1 cellular context compared by ENCODE assay signal in the genomic region with DNA sequence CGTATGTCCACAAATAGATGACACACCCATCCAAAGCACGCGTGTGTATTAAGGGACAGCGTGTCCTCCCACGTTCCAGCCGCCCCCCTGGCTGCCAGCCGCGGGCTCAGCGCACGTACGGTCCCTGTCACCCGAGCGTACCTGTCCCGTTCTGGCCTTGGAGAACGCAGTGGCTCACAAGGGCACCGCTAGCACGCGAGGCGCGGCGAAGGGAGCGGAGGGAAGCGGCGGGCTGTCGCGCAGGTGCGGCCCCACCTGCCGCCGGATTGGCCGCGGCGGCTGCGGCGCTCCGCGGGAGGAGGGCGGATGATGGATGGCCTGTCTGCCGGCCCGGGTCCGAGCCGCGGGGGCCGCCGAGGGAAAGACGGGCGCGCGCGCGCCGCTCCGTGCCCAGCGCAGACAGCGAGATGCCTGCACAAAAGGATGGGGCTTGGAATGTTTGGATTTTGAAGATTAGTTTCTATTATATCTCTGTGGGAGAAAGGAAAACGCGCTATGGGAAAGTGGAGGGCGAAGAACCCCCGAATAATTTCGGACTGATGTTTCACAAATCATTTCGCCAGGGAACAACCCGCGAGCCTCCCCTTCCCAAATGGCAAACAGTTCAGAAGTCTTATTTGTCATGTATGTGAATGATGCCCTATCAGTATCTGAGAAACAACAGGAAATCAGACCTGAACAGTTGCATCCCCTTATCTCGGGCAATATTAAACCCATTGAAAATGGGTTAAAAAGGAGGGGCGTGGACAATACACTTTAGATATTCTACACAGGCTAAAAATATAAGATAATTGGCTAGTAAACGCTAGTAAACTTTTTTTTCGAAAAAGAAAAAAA.
TF ChIP-seq lines count a peak whose summit lies in the region.

No MANE protein-coding gene starts in this region.

TF ChIP-seq in GM23338, 12 proteins besides CTCF, POLR2A, EP300 and RAD21 (continued from another document):
- TF ChIP-seq, protein P1, sequence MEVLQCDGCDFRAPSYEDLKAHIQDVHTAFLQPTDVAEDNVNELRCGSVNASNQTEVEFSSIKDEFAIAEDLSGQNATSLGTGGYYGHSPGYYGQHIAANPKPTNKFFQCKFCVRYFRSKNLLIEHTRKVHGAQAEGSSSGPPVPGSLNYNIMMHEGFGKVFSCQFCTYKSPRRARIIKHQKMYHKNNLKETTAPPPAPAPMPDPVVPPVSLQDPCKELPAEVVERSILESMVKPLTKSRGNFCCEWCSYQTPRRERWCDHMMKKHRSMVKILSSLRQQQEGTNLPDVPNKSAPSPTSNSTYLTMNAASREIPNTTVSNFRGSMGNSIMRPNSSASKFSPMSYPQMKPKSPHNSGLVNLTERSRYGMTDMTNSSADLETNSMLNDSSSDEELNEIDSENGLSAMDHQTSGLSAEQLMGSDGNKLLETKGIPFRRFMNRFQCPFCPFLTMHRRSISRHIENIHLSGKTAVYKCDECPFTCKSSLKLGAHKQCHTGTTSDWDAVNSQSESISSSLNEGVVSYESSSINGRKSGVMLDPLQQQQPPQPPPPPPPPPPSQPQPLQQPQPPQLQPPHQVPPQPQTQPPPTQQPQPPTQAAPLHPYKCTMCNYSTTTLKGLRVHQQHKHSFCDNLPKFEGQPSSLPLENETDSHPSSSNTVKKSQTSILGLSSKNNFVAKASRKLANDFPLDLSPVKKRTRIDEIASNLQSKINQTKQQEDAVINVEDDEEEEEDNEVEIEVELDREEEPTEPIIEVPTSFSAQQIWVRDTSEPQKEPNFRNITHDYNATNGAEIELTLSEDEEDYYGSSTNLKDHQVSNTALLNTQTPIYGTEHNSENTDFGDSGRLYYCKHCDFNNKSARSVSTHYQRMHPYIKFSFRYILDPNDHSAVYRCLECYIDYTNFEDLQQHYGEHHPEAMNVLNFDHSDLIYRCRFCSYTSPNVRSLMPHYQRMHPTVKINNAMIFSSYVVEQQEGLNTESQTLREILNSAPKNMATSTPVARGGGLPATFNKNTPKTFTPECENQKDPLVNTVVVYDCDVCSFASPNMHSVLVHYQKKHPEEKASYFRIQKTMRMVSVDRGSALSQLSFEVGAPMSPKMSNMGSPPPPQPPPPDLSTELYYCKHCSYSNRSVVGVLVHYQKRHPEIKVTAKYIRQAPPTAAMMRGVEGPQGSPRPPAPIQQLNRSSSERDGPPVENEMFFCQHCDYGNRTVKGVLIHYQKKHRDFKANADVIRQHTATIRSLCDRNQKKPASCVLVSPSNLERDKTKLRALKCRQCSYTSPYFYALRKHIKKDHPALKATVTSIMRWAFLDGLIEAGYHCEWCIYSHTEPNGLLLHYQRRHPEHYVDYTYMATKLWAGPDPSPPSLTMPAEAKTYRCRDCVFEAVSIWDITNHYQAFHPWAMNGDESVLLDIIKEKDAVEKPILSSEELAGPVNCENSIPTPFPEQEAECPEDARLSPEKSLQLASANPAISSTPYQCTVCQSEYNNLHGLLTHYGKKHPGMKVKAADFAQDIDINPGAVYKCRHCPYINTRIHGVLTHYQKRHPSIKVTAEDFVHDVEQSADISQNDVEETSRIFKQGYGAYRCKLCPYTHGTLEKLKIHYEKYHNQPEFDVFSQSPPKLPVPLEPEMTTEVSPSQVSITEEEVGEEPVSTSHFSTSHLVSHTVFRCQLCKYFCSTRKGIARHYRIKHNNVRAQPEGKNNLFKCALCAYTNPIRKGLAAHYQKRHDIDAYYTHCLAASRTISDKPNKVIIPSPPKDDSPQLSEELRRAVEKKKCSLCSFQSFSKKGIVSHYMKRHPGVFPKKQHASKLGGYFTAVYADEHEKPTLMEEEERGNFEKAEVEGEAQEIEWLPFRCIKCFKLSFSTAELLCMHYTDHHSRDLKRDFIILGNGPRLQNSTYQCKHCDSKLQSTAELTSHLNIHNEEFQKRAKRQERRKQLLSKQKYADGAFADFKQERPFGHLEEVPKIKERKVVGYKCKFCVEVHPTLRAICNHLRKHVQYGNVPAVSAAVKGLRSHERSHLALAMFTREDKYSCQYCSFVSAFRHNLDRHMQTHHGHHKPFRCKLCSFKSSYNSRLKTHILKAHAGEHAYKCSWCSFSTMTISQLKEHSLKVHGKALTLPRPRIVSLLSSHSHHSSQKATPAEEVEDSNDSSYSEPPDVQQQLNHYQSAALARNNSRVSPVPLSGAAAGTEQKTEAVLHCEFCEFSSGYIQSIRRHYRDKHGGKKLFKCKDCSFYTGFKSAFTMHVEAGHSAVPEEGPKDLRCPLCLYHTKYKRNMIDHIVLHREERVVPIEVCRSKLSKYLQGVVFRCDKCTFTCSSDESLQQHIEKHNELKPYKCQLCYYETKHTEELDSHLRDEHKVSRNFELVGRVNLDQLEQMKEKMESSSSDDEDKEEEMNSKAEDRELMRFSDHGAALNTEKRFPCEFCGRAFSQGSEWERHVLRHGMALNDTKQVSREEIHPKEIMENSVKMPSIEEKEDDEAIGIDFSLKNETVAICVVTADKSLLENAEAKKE (CRISPR knock-in tag; IDR thresholded peaks at IDR 0.05), result no peak
- TF ChIP-seq CREB1 (CRISPR knock-in tag; IDR thresholded peaks at IDR 0.05; ENCODE audit: low read depth) (no peak), ZNF114 (CRISPR knock-in tag; IDR thresholded peaks at IDR 0.05) (no peak)
- TF ChIP-seq, protein P2, sequence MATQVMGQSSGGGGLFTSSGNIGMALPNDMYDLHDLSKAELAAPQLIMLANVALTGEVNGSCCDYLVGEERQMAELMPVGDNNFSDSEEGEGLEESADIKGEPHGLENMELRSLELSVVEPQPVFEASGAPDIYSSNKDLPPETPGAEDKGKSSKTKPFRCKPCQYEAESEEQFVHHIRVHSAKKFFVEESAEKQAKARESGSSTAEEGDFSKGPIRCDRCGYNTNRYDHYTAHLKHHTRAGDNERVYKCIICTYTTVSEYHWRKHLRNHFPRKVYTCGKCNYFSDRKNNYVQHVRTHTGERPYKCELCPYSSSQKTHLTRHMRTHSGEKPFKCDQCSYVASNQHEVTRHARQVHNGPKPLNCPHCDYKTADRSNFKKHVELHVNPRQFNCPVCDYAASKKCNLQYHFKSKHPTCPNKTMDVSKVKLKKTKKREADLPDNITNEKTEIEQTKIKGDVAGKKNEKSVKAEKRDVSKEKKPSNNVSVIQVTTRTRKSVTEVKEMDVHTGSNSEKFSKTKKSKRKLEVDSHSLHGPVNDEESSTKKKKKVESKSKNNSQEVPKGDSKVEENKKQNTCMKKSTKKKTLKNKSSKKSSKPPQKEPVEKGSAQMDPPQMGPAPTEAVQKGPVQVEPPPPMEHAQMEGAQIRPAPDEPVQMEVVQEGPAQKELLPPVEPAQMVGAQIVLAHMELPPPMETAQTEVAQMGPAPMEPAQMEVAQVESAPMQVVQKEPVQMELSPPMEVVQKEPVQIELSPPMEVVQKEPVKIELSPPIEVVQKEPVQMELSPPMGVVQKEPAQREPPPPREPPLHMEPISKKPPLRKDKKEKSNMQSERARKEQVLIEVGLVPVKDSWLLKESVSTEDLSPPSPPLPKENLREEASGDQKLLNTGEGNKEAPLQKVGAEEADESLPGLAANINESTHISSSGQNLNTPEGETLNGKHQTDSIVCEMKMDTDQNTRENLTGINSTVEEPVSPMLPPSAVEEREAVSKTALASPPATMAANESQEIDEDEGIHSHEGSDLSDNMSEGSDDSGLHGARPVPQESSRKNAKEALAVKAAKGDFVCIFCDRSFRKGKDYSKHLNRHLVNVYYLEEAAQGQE (IDR thresholded peaks at IDR 0.05; ENCODE audit: unreplicated experiment), result no peak
